ENCODE assay signal across 9 cellular contexts in genomic region chrX:154799554-154800348, GRCh38. TPM values are rescaled to one million over a fixed set of nuclear protein-coding genes. Genes with fewer than 3 reads are reported as not detected.
DNase-seq lines count a peak whose midpoint lies in the region; ATAC-seq and TF ChIP-seq lines count a peak whose summit lies in the region.
"Had no signal": no experiment of that assay in that cellular context is flagged by ENCODE, and none has a peak within 500 bp of the region (broad histone marks: within the 10 kb centered on the region; RNA-seq: fewer than 3 reads in every experiment).

No MANE protein-coding gene starts in this region.

- H3K27ac ChIP-seq in adrenal gland, result peak overlapping the region in 4 of 5 donors; percentile 51 to 84 (median 74)
- H3K27ac ChIP-seq in coronary artery, result peak overlapping the region in 1 of 2 donors; percentile 66

- H3K4me1 Mint-ChIP-seq in nephron, result peaks cover 26% of the 10 kb centered on the region

- H3K36me3 Mint-ChIP-seq in nephron (ENCODE audit: low read depth), result no peaks in the 10 kb centered on the region

- DNase-seq in DMS153 treated with DMSO at 0.1 percent for 48 hours (lab: John Stamatoyannopoulos, UW; ENCODE audit: unreplicated experiment) (peak; percentile 99), NCI-H146 treated with DMSO at 0.1 percent for 48 hours (lab: John Stamatoyannopoulos, UW; ENCODE audit: unreplicated experiment) (peak; percentile 89), adrenal gland (peak in 5 of 7 donors; percentile 22 to 66 (median 36)), coronary artery (ENCODE audit: low spot score) (no peak)
- no peak for DNase-seq in stimulated activated CD4-positive, alpha-beta T cell treated with anti-CD3 and anti-CD28 coated beads, Interleukin-12 subunit alpha, Interleukin-12 subunit beta, amount 100 ng/mL, for 4 hours
- no peak for DNase-seq in activated CD4-positive, CD25-positive, alpha-beta regulatory T cell treated with anti-CD3 and anti-CD28 coated beads, Interleukin-2, amount 50 U/mL, for 72 hours

- intact Hi-C loops in adrenal gland (cut with DNase I), result no loop called here

- H3K9me3 ChIP-seq in adrenal gland (replicated peaks in 1 of 3), result no peaks in the 10 kb centered on the region

- H3K27me3 Mint-ChIP-seq in nephron (ENCODE audit: low read depth), result no peaks in the 10 kb centered on the region
- H3K27me3 Mint-ChIP-seq: central memory CD8-positive, alpha-beta T cell had no signal

- no peak for TF ChIP-seq POLR2A in adrenal gland (IDR thresholded peaks at IDR 0.05)

- no peaks in the 10 kb centered on the region for H3K36me3 ChIP-seq in adrenal gland (replicated peaks in 1 of 2)

- H3K4me3 Mint-ChIP-seq in nephron, result no peak overlapping the region
- H3K4me3 Mint-ChIP-seq: central memory CD8-positive, alpha-beta T cell had no signal

- peaks cover 8 to 44% of the 10 kb centered on the region in 2 donors for H3K4me1 ChIP-seq in adrenal gland (replicated peaks in 1 of 2)

- no peak for ATAC-seq in GM18861 (IDR thresholded peaks at IDR 0.05; ENCODE audit: unreplicated experiment)

- H3K4me3 ChIP-seq in adrenal gland, result no peak overlapping the region
- H3K4me3 ChIP-seq in coronary artery, result no peak overlapping the region

- H3K9me3 Mint-ChIP-seq in nephron, result peaks cover 2% of the 10 kb centered on the region
- H3K9me3 Mint-ChIP-seq: central memory CD8-positive, alpha-beta T cell had no signal

- H3K27ac Mint-ChIP-seq in nephron, result peak overlapping the region; percentile 9 to 73 (median 43)

- WGBS in adrenal gland, 4 donors, result 48 to 56% (median 53%) methylated on average over 6 to 9 of the region's 9 CpGs

- TF ChIP-seq CTCF in adrenal gland (IDR thresholded peaks at IDR 0.05) (no peak), nephron (IDR thresholded peaks at IDR 0.05; ENCODE audit: unreplicated experiment in 3 of 3) (no peak), coronary artery (IDR thresholded peaks at IDR 0.05) (no peak)

- H3K27me3 ChIP-seq in adrenal gland, result no peaks in the 10 kb centered on the region

RNA-seq across cellular contexts. Expression of gene MPP1, which starts 5.5 kb away (rescaled TPM):
- total RNA-seq in adrenal gland, result 100 to 1,000 TPM in 1 of 8 donors, 10 to 100 TPM in 7; 47.3 to 188 (median 59.6) TPM
- 10 to 100 TPM; 34.4 to 60.8 (median 53.0) TPM for polyA plus RNA-seq in adrenal gland

RNA-seq across cellular contexts. Expression of gene SMIM9, which starts 34.7 kb away (rescaled TPM):
- total RNA-seq in adrenal gland, result not detected
- not detected for polyA plus RNA-seq in adrenal gland

RNA-seq across cellular contexts. Expression of gene DKC1, which starts 37.1 kb away (rescaled TPM):
- total RNA-seq in adrenal gland, result 10 to 100 TPM; 20.2 to 48.6 (median 27.2) TPM
- polyA plus RNA-seq in adrenal gland, result 100 to 1,000 TPM in 1 of 3 donors, 10 to 100 TPM in 2; 22.0 to 111 (median 37.4) TPM

RNA-seq across cellular contexts. Expression of gene GAB3, which starts 48.9 kb away (rescaled TPM):
- total RNA-seq in adrenal gland, result 10 to 100 TPM in 1 of 8 donors, 1 to 10 TPM in 7; 4.0 to 11.8 (median 5.7) TPM
- polyA plus RNA-seq in adrenal gland, result 1 to 10 TPM; 2.6 to 8.2 (median 3.5) TPM

Comparison
In these comparisons a context has a peak if more than half of its experiments do, and no peak if none do; other contexts are left out.
1. DNase-seq: peak in DMS153 treated with DMSO at 0.1 percent for 48 hours (single experiment), NCI-H146 treated with DMSO at 0.1 percent for 48 hours (single experiment) and adrenal gland (5 of 7); none in coronary artery (single experiment), stimulated activated CD4-positive, alpha-beta T cell treated with anti-CD3 and anti-CD28 coated beads, Interleukin-12 subunit alpha, Interleukin-12 subunit beta, amount 100 ng/mL, for 4 hours (single experiment) and activated CD4-positive, CD25-positive, alpha-beta regulatory T cell treated with anti-CD3 and anti-CD28 coated beads, Interleukin-2, amount 50 U/mL, for 72 hours (single experiment).